27 cellular contexts compared by ENCODE assay signal in genomic region chr4:141565379-141566089, GRCh38.
DNase-seq lines count a peak whose midpoint lies in the region; ATAC-seq, FAIRE-seq and TF ChIP-seq lines count a peak whose summit lies in the region.
"Had no signal": no experiment of that assay in that cellular context is flagged by ENCODE, and none has a peak within 500 bp of the region (broad histone marks: within the 10 kb centered on the region; RNA-seq: fewer than 3 reads in every experiment).

No MANE protein-coding gene starts in this region.

- TF ChIP-seq EP300 in A549 (IDR thresholded peaks at IDR 0.05): peak in 1 of 2 experiments; percentile 60; a peak in 2 of 5 replicates

- 0% methylated on average over 3 of the region's 3 CpGs for WGBS in A549 (ENCODE audit: missing lambda C conversion rate)

- POLR2A ChIA-PET in A549 (lab: Yijun Ruan, JAX): no interaction called here

- FAIRE-seq in A549 (lab: Jason Lieb, UNC): peak; percentile 18
- FAIRE-seq: endometrium, GM18507 had no signal

- TF ChIP-seq POLR2A in A549 (IDR thresholded peaks at IDR 0.05; ENCODE audit: low read length): no peak

- TF ChIP-seq CTCF in A549 (IDR thresholded peaks at IDR 0.05) (no peak), GM10266 (IDR thresholded peaks at IDR 0.05; ENCODE audit: control insufficient read depth, insufficient read depth, low read depth, missing control alignments) (no peak), nephron progenitor cell (IDR thresholded peaks at IDR 0.05) (no peak)

- CTCF ChIA-PET in A549 (lab: Yijun Ruan, JAX): no interaction called here

- H3K9me3 ChIP-seq in A549: no peaks in the 10 kb centered on the region
- H3K9me3 ChIP-seq: left ventricle myocardium inferior had no signal

- H3K27me3 Mint-ChIP-seq in nephron progenitor cell (ENCODE audit: low read depth, poor library complexity): peaks cover 3% of the 10 kb centered on the region
- H3K27me3 Mint-ChIP-seq: activated naive CD4-positive, alpha-beta T cell treated with anti-CD3 and anti-CD28 coated beads, Interleukin-2, amount 10 ng/mL, durations not matched to agents 7 days and 5 days; CD4-positive, CD25-positive, alpha-beta regulatory T cell; dendritic cell treated with granulocyte-macrophage colony-stimulating factor and Interleukin-4, amounts not matched to agents 40 ng/mL and 50 ng/mL, for 4 days; naive B cell had no signal

- H3K4me2 ChIP-seq in A549: peak overlapping the region; percentile 55
- H3K4me2 ChIP-seq: KMS-11 had no signal

- H3K27ac Mint-ChIP-seq in nephron progenitor cell: no peak overlapping the region
- H3K27ac Mint-ChIP-seq: activated naive CD4-positive, alpha-beta T cell treated with anti-CD3 and anti-CD28 coated beads, Interleukin-2, amount 10 ng/mL, durations not matched to agents 7 days and 5 days; activated T-helper 1 cell treated with anti-CD3 and anti-CD28 coated beads, Interleukin-12 subunit alpha, Interleukin-12 subunit beta, Interleukin-2, Interleukin-4 antibody, amounts not matched to agents 30 ng/mL and 10 ng/mL and 1 ng/mL, durations not matched to agents 14 hours and 24 hours and 36 hours; CD4-positive, CD25-positive, alpha-beta regulatory T cell; dendritic cell treated with granulocyte-macrophage colony-stimulating factor and Interleukin-4, amounts not matched to agents 40 ng/mL and 50 ng/mL, for 4 days; naive B cell had no signal

- DNase-seq in A549 (ENCODE audit: low read depth in 1 of 2, low spot score in 1 of 2) (peak; percentile 12 to 84), NCI-H460 (ENCODE audit: extremely low read depth, low read depth) (peak; percentile 66), glomerular visceral epithelial cell (ENCODE audit: extremely low spot score) (peak; percentile 76), GM10266 (ENCODE audit: extremely low spot score) (no peak), nephron progenitor cell (no peak), NCI-H1436 (lab: John Stamatoyannopoulos, UW) (no peak)
- no peak for DNase-seq in activated CD4-positive, alpha-beta T cell treated with anti-CD3 and anti-CD28 coated beads, Interleukin-2, amount 50 U/mL, for 1 hour
- DNase-seq: activated naive CD4-positive, alpha-beta T cell treated with anti-CD3 and anti-CD28 coated beads, Interleukin-2, amount 10 ng/mL, durations not matched to agents 7 days and 5 days; anterior cingulate cortex; caudate nucleus; CD4-positive, CD25-positive, alpha-beta regulatory T cell; H7; left ventricle myocardium inferior; naive B cell; NCI-H187; NCI-H526 treated with DMSO at 0.1 percent for 48 hours; occipital lobe; RPMI8226 had no signal

- ATAC-seq in A549 (peak; percentile 84 to 89), HG02610 (IDR thresholded peaks at IDR 0.05; ENCODE audit: unreplicated experiment) (peak; percentile 83)

- no peaks in the 10 kb centered on the region for H3K36me3 Mint-ChIP-seq in nephron progenitor cell (ENCODE audit: low read depth)
- H3K36me3 Mint-ChIP-seq: activated naive CD4-positive, alpha-beta T cell treated with anti-CD3 and anti-CD28 coated beads, Interleukin-2, amount 10 ng/mL, durations not matched to agents 7 days and 5 days; CD4-positive, CD25-positive, alpha-beta regulatory T cell; naive B cell had no signal

- no peaks in the 10 kb centered on the region for H3K9me3 Mint-ChIP-seq in nephron progenitor cell
- H3K9me3 Mint-ChIP-seq: activated naive CD4-positive, alpha-beta T cell treated with anti-CD3 and anti-CD28 coated beads, Interleukin-2, amount 10 ng/mL, durations not matched to agents 7 days and 5 days; activated T-helper 1 cell treated with anti-CD3 and anti-CD28 coated beads, Interleukin-12 subunit alpha, Interleukin-12 subunit beta, Interleukin-2, Interleukin-4 antibody, amounts not matched to agents 30 ng/mL and 10 ng/mL and 1 ng/mL, durations not matched to agents 14 hours and 24 hours and 36 hours; dendritic cell treated with granulocyte-macrophage colony-stimulating factor and Interleukin-4, amounts not matched to agents 40 ng/mL and 50 ng/mL, for 4 days had no signal

- no peaks in the 10 kb centered on the region for H3K4me1 Mint-ChIP-seq in nephron progenitor cell
- H3K4me1 Mint-ChIP-seq: activated naive CD4-positive, alpha-beta T cell treated with anti-CD3 and anti-CD28 coated beads, Interleukin-2, amount 10 ng/mL, durations not matched to agents 7 days and 5 days; CD4-positive, CD25-positive, alpha-beta regulatory T cell; naive B cell had no signal

- no peak overlapping the region for H3K4me3 Mint-ChIP-seq in nephron progenitor cell
- H3K4me3 Mint-ChIP-seq: activated naive CD4-positive, alpha-beta T cell treated with anti-CD3 and anti-CD28 coated beads, Interleukin-2, amount 10 ng/mL, durations not matched to agents 7 days and 5 days; activated T-helper 1 cell treated with anti-CD3 and anti-CD28 coated beads, Interleukin-12 subunit alpha, Interleukin-12 subunit beta, Interleukin-2, Interleukin-4 antibody, amounts not matched to agents 30 ng/mL and 10 ng/mL and 1 ng/mL, durations not matched to agents 14 hours and 24 hours and 36 hours; CD4-positive, CD25-positive, alpha-beta regulatory T cell; dendritic cell treated with granulocyte-macrophage colony-stimulating factor and Interleukin-4, amounts not matched to agents 40 ng/mL and 50 ng/mL, for 4 days; naive B cell had no signal

- H3K27ac ChIP-seq in A549: peak overlapping the region; percentile 94 to 95
- H3K27ac ChIP-seq: 22Rv1, KMS-11, left ventricle myocardium inferior, SK-N-MC, skin epidermis had no signal

- TF ChIP-seq RAD21 in A549 (conservative IDR thresholded peaks at IDR 0.05 in 1 of 2, IDR thresholded peaks at IDR 0.05 in 1 of 2): peak in 1 of 2 experiments; percentile 14; a peak in 1 of 5 replicates

- H3K4me3 ChIP-seq in A549: no peak overlapping the region
- H3K4me3 ChIP-seq: left ventricle myocardium inferior, SK-N-MC, skin epidermis had no signal

- H3K4me1 ChIP-seq in A549: peaks cover 60% of the 10 kb centered on the region
- H3K4me1 ChIP-seq: left ventricle myocardium inferior had no signal

TF ChIP-seq in A549, 52 proteins besides CTCF, POLR2A, EP300 and RAD21:
- no peak for TF ChIP-seq NPAS2 (CRISPR knock-in tag; IDR thresholded peaks at IDR 0.05; ENCODE audit: borderline replicate concordance)
- no peak for TF ChIP-seq BCL3 (IDR thresholded peaks at IDR 0.05)
- TF ChIP-seq ZFP36 (IDR thresholded peaks at IDR 0.05; ENCODE audit: borderline replicate concordance, partially characterized antibody): no peak
- TF ChIP-seq GATA3 (IDR thresholded peaks at IDR 0.05; ENCODE audit: borderline replicate concordance): peak; percentile 58; the same call in 1 of the 2 replicates
- TF ChIP-seq NFE2L2 (conservative IDR thresholded peaks at IDR 0.05; ENCODE audit: low read length): peak; percentile 85
- TF ChIP-seq ZSCAN20 (CRISPR knock-in tag; IDR thresholded peaks at IDR 0.05): no peak
- TF ChIP-seq CBX2 (IDR thresholded peaks at IDR 0.05; ENCODE audit: borderline replicate concordance, low read depth): no peak
- TF ChIP-seq FOSL2 (IDR thresholded peaks at IDR 0.05): 0 out of 2 replicates have a peak, but pooled peaks have one; percentile 43
- peak; percentile 58 for TF ChIP-seq FOSL2 (CRISPR knock-in tag; IDR thresholded peaks at IDR 0.05)
- TF ChIP-seq MAFK (IDR thresholded peaks at IDR 0.05; ENCODE audit: partially characterized antibody): peak; percentile 99
- no peak for TF ChIP-seq CHD4 (IDR thresholded peaks at IDR 0.05; ENCODE audit: borderline replicate concordance)
- TF ChIP-seq PHF8 (IDR thresholded peaks at IDR 0.05; ENCODE audit: borderline replicate concordance, low read depth): no peak
- TF ChIP-seq CEBPB (IDR thresholded peaks at IDR 0.05): peak; percentile 45 to 71; a peak in 2 of 4 replicates
- TF ChIP-seq RNF2 (IDR thresholded peaks at IDR 0.05; ENCODE audit: borderline replicate concordance, low read depth): no peak

Comparison
In these comparisons a context has a peak if more than half of its experiments do, and no peak if none do; other contexts are left out.
1. DNase-seq: peak in A549 (2 of 2), NCI-H460 (single experiment) and glomerular visceral epithelial cell (single experiment); none in GM10266 (single experiment), activated CD4-positive, alpha-beta T cell treated with anti-CD3 and anti-CD28 coated beads, Interleukin-2, amount 50 U/mL, for 1 hour (single experiment), nephron progenitor cell (single experiment) and NCI-H1436 (single experiment).